In the genomic region with DNA sequence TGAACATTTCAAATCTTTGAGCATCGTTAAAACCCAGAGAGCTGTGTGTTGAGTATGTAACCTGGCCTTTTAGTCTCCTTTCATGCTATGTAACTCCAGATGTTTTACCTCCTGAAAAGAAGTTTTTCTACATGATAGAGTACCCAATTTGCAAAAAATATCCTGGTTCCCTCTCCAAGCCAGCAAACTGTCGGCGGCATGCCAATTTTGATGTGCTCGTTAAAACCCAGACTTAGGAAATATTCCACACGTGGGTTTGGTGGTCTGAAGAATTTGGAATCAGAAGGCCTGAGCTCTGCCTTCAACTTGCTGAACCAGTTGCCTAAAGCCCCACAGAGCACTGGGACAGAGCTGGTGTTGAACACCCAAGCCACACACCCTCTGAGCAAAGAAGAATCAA, we compare ENCODE assay signal across 15 cellular contexts.
"Had no signal": no experiment of that assay in that cellular context is flagged by ENCODE, and none has a peak within 500 bp of the region (broad histone marks: within the 10 kb centered on the region; RNA-seq: fewer than 3 reads in every experiment).

No MANE protein-coding gene starts in this region.

- H3K36me3 Mint-ChIP-seq: activated CD8-positive, alpha-beta memory T cell treated with anti-CD3 and anti-CD28 coated beads, Interleukin-2, amount 10 ng/mL, durations not matched to agents 7 days and 5 days; activated naive CD8-positive, alpha-beta T cell treated with anti-CD3 and anti-CD28 coated beads for 36 hours had no signal

- H3K27ac ChIP-seq: body of pancreas, thyroid gland had no signal

- ATAC-seq: activated CD8-positive, alpha-beta memory T cell treated with anti-CD3 and anti-CD28 coated beads, Interleukin-2, amount 10 ng/mL, durations not matched to agents 7 days and 5 days; body of pancreas had no signal

- H3K4me3 Mint-ChIP-seq: activated CD4-positive, alpha-beta memory T cell treated with anti-CD3 and anti-CD28 coated beads, Interleukin-2, amount 10 ng/mL, durations not matched to agents 7 days and 5 days; activated CD8-positive, alpha-beta memory T cell treated with anti-CD3 and anti-CD28 coated beads, Interleukin-2, amount 10 ng/mL, durations not matched to agents 7 days and 5 days; activated naive CD8-positive, alpha-beta T cell treated with anti-CD3 and anti-CD28 coated beads for 36 hours; nephron progenitor cell; T-helper 2 cell treated with Interferon-gamma antibody and Interleukin-4, amounts not matched to agents 5 μg/mL and 100 μg/mL, for 36 hours had no signal

- H3K4me1 Mint-ChIP-seq: activated CD4-positive, alpha-beta memory T cell treated with anti-CD3 and anti-CD28 coated beads, Interleukin-2, amount 10 ng/mL, durations not matched to agents 7 days and 5 days; activated CD8-positive, alpha-beta memory T cell treated with anti-CD3 and anti-CD28 coated beads, Interleukin-2, amount 10 ng/mL, durations not matched to agents 7 days and 5 days; activated naive CD8-positive, alpha-beta T cell treated with anti-CD3 and anti-CD28 coated beads for 36 hours had no signal

- H3K9me3 ChIP-seq: body of pancreas, thyroid gland had no signal

- H3K4me1 ChIP-seq: thyroid gland had no signal

- H3K27ac Mint-ChIP-seq: activated CD4-positive, alpha-beta memory T cell treated with anti-CD3 and anti-CD28 coated beads, Interleukin-2, amount 10 ng/mL, durations not matched to agents 7 days and 5 days; activated CD8-positive, alpha-beta memory T cell treated with anti-CD3 and anti-CD28 coated beads, Interleukin-2, amount 10 ng/mL, durations not matched to agents 7 days and 5 days; activated naive CD8-positive, alpha-beta T cell treated with anti-CD3 and anti-CD28 coated beads for 36 hours; T-helper 2 cell treated with Interferon-gamma antibody and Interleukin-4, amounts not matched to agents 5 μg/mL and 100 μg/mL, for 36 hours had no signal

- H3K27me3 Mint-ChIP-seq: activated naive CD8-positive, alpha-beta T cell treated with anti-CD3 and anti-CD28 coated beads for 36 hours had no signal

- H3K4me3 ChIP-seq: body of pancreas, thyroid gland had no signal

- DNase-seq: activated CD4-positive, alpha-beta memory T cell treated with anti-CD3 and anti-CD28 coated beads, Interleukin-2, amount 10 ng/mL, durations not matched to agents 7 days and 5 days; activated CD4-positive, alpha-beta T cell treated with anti-CD3 and anti-CD28 coated beads for 4 hours; activated CD8-positive, alpha-beta memory T cell treated with anti-CD3 and anti-CD28 coated beads, Interleukin-2, amount 10 ng/mL, durations not matched to agents 7 days and 5 days; activated naive CD4-positive, alpha-beta T cell; activated naive CD8-positive, alpha-beta T cell treated with anti-CD3 and anti-CD28 coated beads for 36 hours; amniotic stem cell; body of pancreas; cortex of kidney; mesendoderm; nephron progenitor cell; nucleus accumbens; stimulated activated CD4-positive, alpha-beta T cell treated with anti-CD3 and anti-CD28 coated beads, Interleukin-2, amount 100 ng/mL, for 24 hours; stimulated activated naive CD4-positive, alpha-beta T cell treated with Interleukin-2 at 50 U/mL for 16 hours; thyroid gland had no signal

- H3K36me3 ChIP-seq: thyroid gland had no signal

- H3K27me3 ChIP-seq: body of pancreas, thyroid gland had no signal

- H3K9me3 Mint-ChIP-seq: activated CD4-positive, alpha-beta memory T cell treated with anti-CD3 and anti-CD28 coated beads, Interleukin-2, amount 10 ng/mL, durations not matched to agents 7 days and 5 days; activated naive CD8-positive, alpha-beta T cell treated with anti-CD3 and anti-CD28 coated beads for 36 hours; T-helper 2 cell treated with Interferon-gamma antibody and Interleukin-4, amounts not matched to agents 5 μg/mL and 100 μg/mL, for 36 hours had no signal
